19 cellular contexts compared by ENCODE assay signal in genomic region chr1:150842964-150843363, GRCh38. TPM values are rescaled to one million over a fixed set of nuclear protein-coding genes. Genes with fewer than 3 reads are reported as not detected.
A peak's percentile ranks its signal among the peaks of the same experiment; 100 is the strongest.
DNase-seq lines count a peak whose midpoint lies in the region; ATAC-seq and TF ChIP-seq lines count a peak whose summit lies in the region.
"Had no signal": no experiment of that assay in that cellular context is flagged by ENCODE, and none has a peak within 500 bp of the region (broad histone marks: within the 10 kb centered on the region; RNA-seq: fewer than 3 reads in every experiment).

No MANE protein-coding gene starts in this region.

- ATAC-seq in CD4-positive, CD25-positive, alpha-beta regulatory T cell (ENCODE audit: low read depth in 2 of 2), result no peak
- no peak for ATAC-seq in WTC11
- ATAC-seq in naive thymus-derived CD8-positive, alpha-beta T cell, result no peak
- ATAC-seq: CD8-positive, alpha-beta T cell had no signal

- H3K36me3 Mint-ChIP-seq in MCF 10A (ENCODE audit: insufficient read depth, unreplicated experiment) (peaks cover 77% of the 10 kb centered on the region), WTC11 (peaks cover 13% of the 10 kb centered on the region)
- H3K36me3 Mint-ChIP-seq in CD4-positive, CD25-positive, alpha-beta regulatory T cell, result peaks cover 34% of the 10 kb centered on the region
- H3K36me3 Mint-ChIP-seq in naive thymus-derived CD8-positive, alpha-beta T cell, result peaks cover 12 to 42% (median 17%) of the 10 kb centered on the region in 3 donors

- TF ChIP-seq CTCF in MCF 10A (IDR thresholded peaks at IDR 0.05; ENCODE audit: unreplicated experiment) (no peak), breast epithelium (IDR thresholded peaks at IDR 0.05) (no peak), WTC11 (IDR thresholded peaks at IDR 0.05) (no peak)

- H3K4me1 Mint-ChIP-seq in MCF 10A (ENCODE audit: insufficient read depth, unreplicated experiment) (no peaks in the 10 kb centered on the region), WTC11 (peaks cover 10% of the 10 kb centered on the region)
- peaks cover 17 to 39% (median 31%) of the 10 kb centered on the region in 4 donors for H3K4me1 Mint-ChIP-seq in CD4-positive, CD25-positive, alpha-beta regulatory T cell
- H3K4me1 Mint-ChIP-seq in naive thymus-derived CD8-positive, alpha-beta T cell, result peaks cover 17 to 35% (median 26%) of the 10 kb centered on the region in 4 donors
- H3K4me1 Mint-ChIP-seq: H9 had no signal

- no peak for TF ChIP-seq POLR2A in breast epithelium (IDR thresholded peaks at IDR 0.05)

- H3K27ac Mint-ChIP-seq in MCF 10A (ENCODE audit: low read depth, unreplicated experiment), result peak overlapping the region; percentile 42
- H3K27ac Mint-ChIP-seq in CD4-positive, CD25-positive, alpha-beta regulatory T cell, result peak overlapping the region in 2 of 3 donors; percentile 4 to 84
- peak overlapping the region; percentile 5; the same call in 1 of the 2 replicates for H3K27ac Mint-ChIP-seq in WTC11
- H3K27ac Mint-ChIP-seq in naive thymus-derived CD8-positive, alpha-beta T cell, result peak overlapping the region in 6 of 10 donors; percentile 81 to 96 (median 89)
- H3K27ac Mint-ChIP-seq: CD8-positive, alpha-beta T cell had no signal

- no peaks in the 10 kb centered on the region for H3K27me3 Mint-ChIP-seq in MCF 10A (ENCODE audit: insufficient read depth, unreplicated experiment)
- H3K27me3 Mint-ChIP-seq in CD4-positive, CD25-positive, alpha-beta regulatory T cell, result no peaks in the 10 kb centered on the region
- H3K27me3 Mint-ChIP-seq in WTC11 (ENCODE audit: low read depth), result no peaks in the 10 kb centered on the region
- H3K27me3 Mint-ChIP-seq in naive thymus-derived CD8-positive, alpha-beta T cell, result no peaks in the 10 kb centered on the region

- no peaks in the 10 kb centered on the region for H3K36me3 ChIP-seq in breast epithelium
- peaks cover 23% of the 10 kb centered on the region for H3K36me3 ChIP-seq in CD4-positive, CD25-positive, alpha-beta regulatory T cell (ENCODE audit: control insufficient read depth, insufficient read depth, low read length)

- no peak overlapping the region for H3K4me3 ChIP-seq in breast epithelium
- H3K4me3 ChIP-seq in CD4-positive, CD25-positive, alpha-beta regulatory T cell (ENCODE audit: low read depth, low read length), result no peak overlapping the region

- no peaks in the 10 kb centered on the region for H3K9me3 ChIP-seq in breast epithelium
- no peaks in the 10 kb centered on the region for H3K9me3 ChIP-seq in CD4-positive, CD25-positive, alpha-beta regulatory T cell (ENCODE audit: control insufficient read depth in 2 of 2, low read length in 2 of 2)

- intact Hi-C loops in MCF 10A (cut with micrococcal nuclease) (no loop called here), breast epithelium (cut with DNase I; ENCODE audit: low total_unique reads) (no loop called here)

- no TSS peak for BruUV-seq in MCF 10A (replicated peaks; lab: Mats Ljungman, UMichigan)

- H3K9me3 Mint-ChIP-seq in MCF 10A (ENCODE audit: unreplicated experiment) (no peaks in the 10 kb centered on the region), WTC11 (no peaks in the 10 kb centered on the region)
- H3K9me3 Mint-ChIP-seq in CD4-positive, CD25-positive, alpha-beta regulatory T cell, result no peaks in the 10 kb centered on the region
- H3K9me3 Mint-ChIP-seq in naive thymus-derived CD8-positive, alpha-beta T cell, result no peaks in the 10 kb centered on the region
- H3K9me3 Mint-ChIP-seq: CD8-positive, alpha-beta T cell; H9 had no signal

- CTCF ChIA-PET in MCF 10A (lab: Yijun Ruan, JAX) (interaction anchor here (1.6 to 2.5 kb wide), 3 partner anchors 13 to 80 kb away, joined by 3 to 11 read pairs (median 8); no protein-coding TSS in a partner anchor), WTC11 (lab: Charles Lee) (interaction anchor here (1.6 kb wide), 1 partner anchor 153 kb away, joined by 3 read pairs; no protein-coding TSS in a partner anchor)

- no peak overlapping the region for H3K27ac ChIP-seq in breast epithelium
- H3K27ac ChIP-seq in CD4-positive, CD25-positive, alpha-beta regulatory T cell (ENCODE audit: insufficient read depth, low read length, poor library complexity, severe bottlenecking), result no peak overlapping the region

- no peaks in the 10 kb centered on the region for H3K27me3 ChIP-seq in breast epithelium
- H3K27me3 ChIP-seq in CD4-positive, CD25-positive, alpha-beta regulatory T cell (ENCODE audit: control insufficient read depth, insufficient read depth, low read length), result no peaks in the 10 kb centered on the region

- DNase-seq in MCF 10A (ENCODE audit: unreplicated experiment), result no peak
- DNase-seq in breast epithelium (ENCODE audit: low spot score in 2 of 2), result no peak
- no peak for DNase-seq in CD4-positive, CD25-positive, alpha-beta regulatory T cell
- no peak for DNase-seq in WTC11 (ENCODE audit: low spot score)
- DNase-seq in naive thymus-derived CD8-positive, alpha-beta T cell, result no peak
- no peak for DNase-seq in hippocampal formation (lab: John Stamatoyannopoulos, UW)
- no peak for DNase-seq in SKM-1 treated with dmso at 0.1 percent for 144 hours (lab: John Stamatoyannopoulos, UW; ENCODE audit: unreplicated experiment)
- DNase-seq in NCI-H774 (lab: John Stamatoyannopoulos, UW), result no peak
- DNase-seq: 8988T; ACHN; C1 segment of cervical spinal cord; CD8-positive, alpha-beta T cell; COR-L47; DMS153; DMS79 treated with DMSO at 0.1 percent for 48 hours; EL; GOT3; H9 had no signal

- POLR2A ChIA-PET in MCF 10A (lab: Yijun Ruan, JAX), result interaction anchor here (1.2 kb wide), 1 partner anchor 12 kb away, joined by 3 read pairs; no protein-coding TSS in a partner anchor
- POLR2A ChIA-PET in WTC11 (lab: Charles Lee), result no interaction called here
- POLR2A ChIA-PET in naive thymus-derived CD8-positive, alpha-beta T cell (lab: Charles Lee), result no interaction called here

- H3K4me3 Mint-ChIP-seq in MCF 10A (ENCODE audit: unreplicated experiment) (no peak overlapping the region), WTC11 (no peak overlapping the region)
- no peak overlapping the region for H3K4me3 Mint-ChIP-seq in CD4-positive, CD25-positive, alpha-beta regulatory T cell
- H3K4me3 Mint-ChIP-seq in naive thymus-derived CD8-positive, alpha-beta T cell, result no peak overlapping the region
- H3K4me3 Mint-ChIP-seq: CD8-positive, alpha-beta T cell; H9 had no signal

- no peaks in the 10 kb centered on the region for H3K4me1 ChIP-seq in breast epithelium
- H3K4me1 ChIP-seq in CD4-positive, CD25-positive, alpha-beta regulatory T cell (ENCODE audit: control insufficient read depth, insufficient read depth, low read length, poor library complexity, severe bottlenecking), result peaks cover 15% of the 10 kb centered on the region

TF ChIP-seq in WTC11, 78 proteins besides CTCF, POLR2A, EP300 and RAD21 (continues in another document):
- TF ChIP-seq ATF2 (CRISPR knock-in tag; IDR thresholded peaks at IDR 0.05; ENCODE audit: borderline replicate concordance, low read depth) (no peak), SP1 (CRISPR knock-in tag; conservative IDR thresholded peaks at IDR 0.05) (no peak), RORB (CRISPR knock-in tag; IDR thresholded peaks at IDR 0.05) (no peak), SMAD3 (CRISPR knock-in tag; IDR thresholded peaks at IDR 0.05; ENCODE audit: borderline replicate concordance) (no peak), ELF4 (CRISPR knock-in tag; IDR thresholded peaks at IDR 0.05; ENCODE audit: low read depth) (no peak), PRRX2 (CRISPR knock-in tag; IDR thresholded peaks at IDR 0.05) (no peak), CREM (CRISPR knock-in tag; IDR thresholded peaks at IDR 0.05) (no peak)

RNA-seq across cellular contexts. Expression of gene ARNT, which starts 33.4 kb away (rescaled TPM):
- total RNA-seq in MCF 10A (2022) (40.3 and 42.9 TPM in 2 replicates), breast epithelium (10 to 100 TPM; 62.5 to 76.5 (median 72.1) TPM), WTC11 (2021) (30.7 to 35.0 TPM (median 33.8 TPM) in 3 replicates)
- total RNA-seq in CD4-positive, CD25-positive, alpha-beta regulatory T cell, result 43.3 TPM
- polyA plus RNA-seq in CD4-positive, CD25-positive, alpha-beta regulatory T cell, result 10 to 100 TPM; 25.9 to 29.0 (median 27.0) TPM
- total RNA-seq in naive thymus-derived CD8-positive, alpha-beta T cell, result 10 to 100 TPM; 40.2 to 41.6 TPM
- polyA plus RNA-seq in naive thymus-derived CD8-positive, alpha-beta T cell, result 10 to 100 TPM; 16.8 to 25.6 (median 21.6) TPM

RNA-seq across cellular contexts. Expression of gene CTSK, which starts 34.9 kb away (rescaled TPM):
- total RNA-seq in MCF 10A (2022) (6.2 and 6.4 TPM in 2 replicates), breast epithelium (100 to 1,000 TPM; 111 to 590 (median 204) TPM), WTC11 (2021) (7.5 to 9.4 TPM (median 8.7 TPM) in 3 replicates)
- 18.0 TPM for total RNA-seq in CD4-positive, CD25-positive, alpha-beta regulatory T cell
- 1 to 10 TPM in 1 of 4 donors, under 1 TPM in 2, not detected in 1; 0.10 to 1.4 (median 0.82) TPM for polyA plus RNA-seq in CD4-positive, CD25-positive, alpha-beta regulatory T cell
- 10 to 100 TPM in 1 of 2 experiments, 1 to 10 TPM in 1; 9.0 to 11.1 TPM for total RNA-seq in naive thymus-derived CD8-positive, alpha-beta T cell
- under 1 TPM in 2 of 3 donors, not detected in 1; 0.21 to 0.84 TPM for polyA plus RNA-seq in naive thymus-derived CD8-positive, alpha-beta T cell

RNA-seq across cellular contexts. Expression of gene CTXND2, which starts 44.0 kb away (rescaled TPM):
- total RNA-seq in MCF 10A (2022) (not detected in 2 replicates), breast epithelium (not detected), WTC11 (2021) (not detected in 3 replicates)
- not detected for total RNA-seq in CD4-positive, CD25-positive, alpha-beta regulatory T cell
- not detected for polyA plus RNA-seq in CD4-positive, CD25-positive, alpha-beta regulatory T cell
- not detected for total RNA-seq in naive thymus-derived CD8-positive, alpha-beta T cell
- polyA plus RNA-seq in naive thymus-derived CD8-positive, alpha-beta T cell, result not detected
- total RNA-seq: CD8-positive, alpha-beta T cell; H9; HT-29 had no signal

Comparison
In these comparisons a context has a peak if more than half of its experiments do, and no peak if none do; other contexts are left out.
1. H3K27ac Mint-ChIP-seq: peak in every context shown above with its lines; median percentile 89 in naive thymus-derived CD8-positive, alpha-beta T cell; 44 in CD4-positive, CD25-positive, alpha-beta regulatory T cell; 42 in MCF 10A; 5 in WTC11.